ENCODE assay signal across 24 cellular contexts in the genomic region with DNA sequence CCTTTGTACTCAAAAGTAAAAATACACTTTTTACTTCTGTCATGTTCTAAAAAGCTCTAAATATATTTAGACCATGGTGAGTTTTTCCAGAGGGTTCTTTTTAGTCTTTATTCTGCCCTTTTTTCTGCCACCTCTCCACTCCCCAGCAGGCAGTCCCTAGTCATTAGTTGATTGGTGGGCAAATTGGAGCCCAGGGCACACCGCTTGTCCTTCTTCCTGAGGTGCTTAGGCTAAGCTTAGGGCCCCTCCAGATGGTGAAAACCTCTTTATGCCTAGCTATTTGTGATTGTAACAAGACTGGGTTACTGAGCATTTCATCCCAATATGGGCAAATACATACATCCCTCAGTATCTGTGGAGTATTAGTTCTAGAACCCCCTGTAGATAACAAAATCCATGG. TPM values are rescaled to one million over a fixed set of nuclear protein-coding genes. Genes with fewer than 3 reads are reported as not detected.
DNase-seq lines count a peak whose midpoint lies in the region; ATAC-seq and TF ChIP-seq lines count a peak whose summit lies in the region.
"Had no signal": no experiment of that assay in that cellular context is flagged by ENCODE, and none has a peak within 500 bp of the region (broad histone marks: within the 10 kb centered on the region; RNA-seq: fewer than 3 reads in every experiment).

No MANE protein-coding gene starts in this region.

- H3K27ac ChIP-seq in WERI-Rb-1: no peak overlapping the region
- H3K27ac ChIP-seq: BLaER1 had no signal

- no peak overlapping the region for H3K27ac Mint-ChIP-seq in activated CD4-positive, alpha-beta T cell treated with anti-CD3 and anti-CD28 coated beads, Interleukin-2, amount 10 ng/mL, durations not matched to agents 24 days and 14 days
- H3K27ac Mint-ChIP-seq in activated naive CD8-positive, alpha-beta T cell: no peak overlapping the region
- H3K27ac Mint-ChIP-seq in activated naive CD8-positive, alpha-beta T cell treated with anti-CD3 and anti-CD28 coated beads, Interleukin-2, amount 50 U/mL, for 24 hours: no peak overlapping the region
- H3K27ac Mint-ChIP-seq: CD4-positive, alpha-beta T cell; GM23338; H9 had no signal

- ATAC-seq in activated naive CD8-positive, alpha-beta T cell treated with anti-CD3 and anti-CD28 coated beads, Interleukin-2, amount 50 U/mL, for 24 hours: no peak
- ATAC-seq in GM18858 (IDR thresholded peaks at IDR 0.05; ENCODE audit: unreplicated experiment): no peak
- no peak for ATAC-seq in HG03139 (IDR thresholded peaks at IDR 0.05; ENCODE audit: unreplicated experiment)
- ATAC-seq: GM23338, K562, PC-3 had no signal

- H3K4me3 ChIP-seq in WERI-Rb-1 (ENCODE audit: low read depth, low read length): no peak overlapping the region
- H3K4me3 ChIP-seq: BLaER1, GM23338, K562 had no signal

- intact Hi-C loops in activated CD4-positive, alpha-beta T cell treated with anti-CD3 and anti-CD28 coated beads, Interleukin-2, amount 10 ng/mL, durations not matched to agents 24 days and 14 days (cut with micrococcal nuclease): no loop called here

- H3K27me3 ChIP-seq in WERI-Rb-1 (ENCODE audit: insufficient read depth, low read depth, severe bottlenecking): no peaks in the 10 kb centered on the region
- H3K27me3 ChIP-seq: BLaER1 had no signal

- no peaks in the 10 kb centered on the region for H3K9me3 Mint-ChIP-seq in activated CD4-positive, alpha-beta T cell treated with anti-CD3 and anti-CD28 coated beads, Interleukin-2, amount 10 ng/mL, durations not matched to agents 24 days and 14 days
- H3K9me3 Mint-ChIP-seq in activated naive CD8-positive, alpha-beta T cell (ENCODE audit: low read depth): no peaks in the 10 kb centered on the region
- no peaks in the 10 kb centered on the region for H3K9me3 Mint-ChIP-seq in activated naive CD8-positive, alpha-beta T cell treated with anti-CD3 and anti-CD28 coated beads, Interleukin-2, amount 50 U/mL, for 24 hours
- H3K9me3 Mint-ChIP-seq: CD4-positive, alpha-beta T cell; GM23338; H9 had no signal

- no peak for DNase-seq in activated CD4-positive, alpha-beta T cell treated with anti-CD3 and anti-CD28 coated beads, Interleukin-2, amount 10 ng/mL, durations not matched to agents 24 days and 14 days
- DNase-seq in activated CD4-positive, alpha-beta T cell treated with anti-CD3 and anti-CD28 coated beads, Interleukin-2, amount 50 U/mL, for 1 hour: no peak
- DNase-seq in activated naive CD8-positive, alpha-beta T cell treated with anti-CD3 and anti-CD28 coated beads, Interleukin-2, amount 50 U/mL, for 24 hours: no peak
- DNase-seq in WERI-Rb-1: peak; percentile 54
- DNase-seq: CD4-positive, alpha-beta T cell; COR-L47; DMS53; H9; MV-4-11; NCI-H1105 treated with DMSO at 0.1 percent for 48 hours; NCI-H146; NCI-H1930; NCI-H2107; NCI-H748 treated with DMSO at 0.1 percent for 48 hours; NK-92 treated with Interleukin-12 subunit alpha and Interleukin-12 subunit beta, amount 100 ng/mL, for 24 hours; PC-3 had no signal

- peak overlapping the region; percentile 33 for H3K4me3 Mint-ChIP-seq in activated CD4-positive, alpha-beta T cell treated with anti-CD3 and anti-CD28 coated beads, Interleukin-2, amount 10 ng/mL, durations not matched to agents 24 days and 14 days
- H3K4me3 Mint-ChIP-seq in activated naive CD8-positive, alpha-beta T cell: peak overlapping the region; percentile 4
- H3K4me3 Mint-ChIP-seq in activated naive CD8-positive, alpha-beta T cell treated with anti-CD3 and anti-CD28 coated beads, Interleukin-2, amount 50 U/mL, for 24 hours: no peak overlapping the region
- H3K4me3 Mint-ChIP-seq: CD4-positive, alpha-beta T cell; GM23338; H9 had no signal

- H3K4me1 Mint-ChIP-seq in activated CD4-positive, alpha-beta T cell treated with anti-CD3 and anti-CD28 coated beads, Interleukin-2, amount 10 ng/mL, durations not matched to agents 24 days and 14 days: peaks cover 20% of the 10 kb centered on the region
- H3K4me1 Mint-ChIP-seq in activated naive CD8-positive, alpha-beta T cell (ENCODE audit: low read depth): peaks cover 12% of the 10 kb centered on the region
- H3K4me1 Mint-ChIP-seq in activated naive CD8-positive, alpha-beta T cell treated with anti-CD3 and anti-CD28 coated beads, Interleukin-2, amount 50 U/mL, for 24 hours: peaks cover 9% of the 10 kb centered on the region
- H3K4me1 Mint-ChIP-seq: GM23338, H9 had no signal

- H3K36me3 Mint-ChIP-seq in activated CD4-positive, alpha-beta T cell treated with anti-CD3 and anti-CD28 coated beads, Interleukin-2, amount 10 ng/mL, durations not matched to agents 24 days and 14 days (ENCODE audit: low read depth): peaks cover 5% of the 10 kb centered on the region
- H3K36me3 Mint-ChIP-seq in activated naive CD8-positive, alpha-beta T cell: peaks cover 23% of the 10 kb centered on the region
- peaks cover 2% of the 10 kb centered on the region for H3K36me3 Mint-ChIP-seq in activated naive CD8-positive, alpha-beta T cell treated with anti-CD3 and anti-CD28 coated beads, Interleukin-2, amount 50 U/mL, for 24 hours (ENCODE audit: low read depth)

- H3K27me3 Mint-ChIP-seq in activated CD4-positive, alpha-beta T cell treated with anti-CD3 and anti-CD28 coated beads, Interleukin-2, amount 10 ng/mL, durations not matched to agents 24 days and 14 days: no peaks in the 10 kb centered on the region
- no peaks in the 10 kb centered on the region for H3K27me3 Mint-ChIP-seq in activated naive CD8-positive, alpha-beta T cell
- H3K27me3 Mint-ChIP-seq in activated naive CD8-positive, alpha-beta T cell treated with anti-CD3 and anti-CD28 coated beads, Interleukin-2, amount 50 U/mL, for 24 hours: no peaks in the 10 kb centered on the region
- H3K27me3 Mint-ChIP-seq: CD4-positive, alpha-beta T cell had no signal

- H3K9me3 ChIP-seq in WERI-Rb-1 (ENCODE audit: severe bottlenecking): no peaks in the 10 kb centered on the region
- H3K9me3 ChIP-seq: BLaER1 had no signal

- H3K36me3 ChIP-seq in WERI-Rb-1: no peaks in the 10 kb centered on the region
- H3K36me3 ChIP-seq: BLaER1 had no signal

- peak; percentile 16; the same call in 1 of the 2 replicates for TF ChIP-seq CTCF in WERI-Rb-1 (IDR thresholded peaks at IDR 0.05; ENCODE audit: low read depth, low read length)

RNA-seq across cellular contexts. Expression of gene TREML1, which starts 6.2 kb away (rescaled TPM):
- total RNA-seq in activated CD4-positive, alpha-beta T cell treated with anti-CD3 and anti-CD28 coated beads, Interleukin-2, amount 10 ng/mL, durations not matched to agents 24 days and 14 days: not detected in 2 replicates
- total RNA-seq: CD4-positive, alpha-beta T cell; GM23338; H9; K562; LHCN-M2; MCF 10A; PC-3 had no signal

RNA-seq across cellular contexts. Expression of gene TREM2, which starts 15.0 kb away (rescaled TPM):
- total RNA-seq in activated CD4-positive, alpha-beta T cell treated with anti-CD3 and anti-CD28 coated beads, Interleukin-2, amount 10 ng/mL, durations not matched to agents 24 days and 14 days: not detected in 2 replicates
- total RNA-seq: CD4-positive, alpha-beta T cell; GM23338; K562; LHCN-M2; PC-3 had no signal

RNA-seq across cellular contexts. Expression of gene TREML2, which starts 53.0 kb away (rescaled TPM):
- 3.5 TPM in 2 replicates for total RNA-seq in activated CD4-positive, alpha-beta T cell treated with anti-CD3 and anti-CD28 coated beads, Interleukin-2, amount 10 ng/mL, durations not matched to agents 24 days and 14 days
- total RNA-seq: LHCN-M2, MCF 10A, PC-3 had no signal
